In the genomic region with DNA sequence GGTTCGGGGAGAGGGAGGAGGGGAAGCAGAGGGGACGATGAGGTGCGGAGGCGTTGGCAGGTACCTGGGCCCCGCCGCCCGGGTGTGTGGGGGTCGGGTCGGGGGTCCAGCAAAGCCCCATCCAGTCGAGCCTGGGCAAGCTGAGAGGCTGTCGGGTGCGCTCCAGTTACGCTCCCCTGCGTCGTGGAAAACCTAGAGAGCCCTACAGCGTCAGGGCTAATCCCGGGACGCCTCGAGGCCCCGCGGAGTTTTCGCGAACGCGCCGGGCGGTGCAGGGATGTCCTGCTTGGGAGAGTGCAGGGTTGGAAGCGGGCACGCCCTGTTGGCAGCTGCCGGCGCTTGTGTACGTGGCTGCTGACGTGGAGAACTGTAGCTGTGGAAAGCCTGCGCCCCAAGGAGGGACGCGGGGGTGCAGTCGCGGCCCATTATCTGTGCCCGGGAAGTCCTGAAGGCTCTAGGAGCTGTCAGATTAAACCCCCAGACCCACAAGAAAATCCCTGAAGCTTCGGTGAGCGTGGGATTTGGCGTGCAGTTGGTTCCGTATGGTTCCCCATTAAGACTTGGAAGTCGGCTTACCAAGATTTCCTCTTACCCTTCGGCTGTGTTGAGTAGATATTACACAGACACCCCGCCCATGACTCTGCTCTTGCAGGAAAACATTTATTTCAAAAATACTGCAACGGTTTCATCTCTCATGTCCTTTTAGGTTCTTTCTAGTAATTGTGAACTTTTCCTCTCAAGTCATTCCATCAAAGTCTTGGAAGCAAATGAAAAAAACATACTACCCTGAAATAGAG, we compare ENCODE assay signal across 1 cellular context.
TF ChIP-seq lines count a peak whose summit lies in the region.

No MANE protein-coding gene starts in this region.

TF ChIP-seq in HEK293, 187 proteins besides CTCF, POLR2A, EP300 and RAD21 (continued from another document and continues in another):
- TF ChIP-seq, protein P1, sequence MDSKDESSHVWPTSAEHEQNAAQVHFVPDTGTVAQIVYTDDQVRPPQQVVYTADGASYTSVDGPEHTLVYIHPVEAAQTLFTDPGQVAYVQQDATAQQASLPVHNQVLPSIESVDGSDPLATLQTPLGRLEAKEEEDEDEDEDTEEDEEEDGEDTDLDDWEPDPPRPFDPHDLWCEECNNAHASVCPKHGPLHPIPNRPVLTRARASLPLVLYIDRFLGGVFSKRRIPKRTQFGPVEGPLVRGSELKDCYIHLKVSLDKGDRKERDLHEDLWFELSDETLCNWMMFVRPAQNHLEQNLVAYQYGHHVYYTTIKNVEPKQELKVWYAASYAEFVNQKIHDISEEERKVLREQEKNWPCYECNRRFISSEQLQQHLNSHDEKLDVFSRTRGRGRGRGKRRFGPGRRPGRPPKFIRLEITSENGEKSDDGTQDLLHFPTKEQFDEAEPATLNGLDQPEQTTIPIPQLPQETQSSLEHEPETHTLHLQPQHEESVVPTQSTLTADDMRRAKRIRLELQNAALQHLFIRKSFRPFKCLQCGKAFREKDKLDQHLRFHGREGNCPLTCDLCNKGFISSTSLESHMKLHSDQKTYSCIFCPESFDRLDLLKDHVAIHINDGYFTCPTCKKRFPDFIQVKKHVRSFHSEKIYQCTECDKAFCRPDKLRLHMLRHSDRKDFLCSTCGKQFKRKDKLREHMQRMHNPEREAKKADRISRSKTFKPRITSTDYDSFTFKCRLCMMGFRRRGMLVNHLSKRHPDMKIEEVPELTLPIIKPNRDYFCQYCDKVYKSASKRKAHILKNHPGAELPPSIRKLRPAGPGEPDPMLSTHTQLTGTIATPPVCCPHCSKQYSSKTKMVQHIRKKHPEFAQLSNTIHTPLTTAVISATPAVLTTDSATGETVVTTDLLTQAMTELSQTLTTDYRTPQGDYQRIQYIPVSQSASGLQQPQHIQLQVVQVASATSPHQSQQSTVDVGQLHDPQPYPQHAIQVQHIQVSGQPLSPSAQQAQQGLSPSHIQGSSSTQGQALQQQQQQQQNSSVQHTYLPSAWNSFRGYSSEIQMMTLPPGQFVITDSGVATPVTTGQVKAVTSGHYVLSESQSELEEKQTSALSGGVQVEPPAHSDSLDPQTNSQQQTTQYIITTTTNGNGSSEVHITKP (tag by site-specific recombination; IDR thresholded peaks at IDR 0.05), result peak; percentile 64
- TF ChIP-seq KLF9 (tag by site-specific recombination; IDR thresholded peaks at IDR 0.05; ENCODE audit: low read depth), result peak; percentile 73
- TF ChIP-seq ZBTB1 (tag by site-specific recombination; IDR thresholded peaks at IDR 0.05), result no peak
- no peak for TF ChIP-seq ZNF830 (tag by site-specific recombination; IDR thresholded peaks at IDR 0.05; ENCODE audit: low read depth)
- TF ChIP-seq ZNF174 (tag by site-specific recombination; IDR thresholded peaks at IDR 0.05), result no peak
- no peak for TF ChIP-seq ZNF202 (tag by site-specific recombination; IDR thresholded peaks at IDR 0.05; ENCODE audit: borderline replicate concordance)
- TF ChIP-seq, protein P2, sequence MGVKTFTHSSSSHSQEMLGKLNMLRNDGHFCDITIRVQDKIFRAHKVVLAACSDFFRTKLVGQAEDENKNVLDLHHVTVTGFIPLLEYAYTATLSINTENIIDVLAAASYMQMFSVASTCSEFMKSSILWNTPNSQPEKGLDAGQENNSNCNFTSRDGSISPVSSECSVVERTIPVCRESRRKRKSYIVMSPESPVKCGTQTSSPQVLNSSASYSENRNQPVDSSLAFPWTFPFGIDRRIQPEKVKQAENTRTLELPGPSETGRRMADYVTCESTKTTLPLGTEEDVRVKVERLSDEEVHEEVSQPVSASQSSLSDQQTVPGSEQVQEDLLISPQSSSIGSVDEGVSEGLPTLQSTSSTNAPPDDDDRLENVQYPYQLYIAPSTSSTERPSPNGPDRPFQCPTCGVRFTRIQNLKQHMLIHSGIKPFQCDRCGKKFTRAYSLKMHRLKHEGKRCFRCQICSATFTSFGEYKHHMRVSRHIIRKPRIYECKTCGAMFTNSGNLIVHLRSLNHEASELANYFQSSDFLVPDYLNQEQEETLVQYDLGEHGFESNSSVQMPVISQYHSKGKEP (tag by site-specific recombination; IDR thresholded peaks at IDR 0.05), result no peak
- no peak for TF ChIP-seq ZNF776 (tag by site-specific recombination; IDR thresholded peaks at IDR 0.05; ENCODE audit: borderline replicate concordance)
- TF ChIP-seq RBAK (tag by site-specific recombination; IDR thresholded peaks at IDR 0.05), result no peak
- peak; percentile 17; the same call in 1 of the 2 replicates for TF ChIP-seq ZNF391 (tag by site-specific recombination; IDR thresholded peaks at IDR 0.05; ENCODE audit: borderline replicate concordance, low read depth)
- no peak for TF ChIP-seq ZNF514 (tag by site-specific recombination; IDR thresholded peaks at IDR 0.05)
- TF ChIP-seq, protein P3, sequence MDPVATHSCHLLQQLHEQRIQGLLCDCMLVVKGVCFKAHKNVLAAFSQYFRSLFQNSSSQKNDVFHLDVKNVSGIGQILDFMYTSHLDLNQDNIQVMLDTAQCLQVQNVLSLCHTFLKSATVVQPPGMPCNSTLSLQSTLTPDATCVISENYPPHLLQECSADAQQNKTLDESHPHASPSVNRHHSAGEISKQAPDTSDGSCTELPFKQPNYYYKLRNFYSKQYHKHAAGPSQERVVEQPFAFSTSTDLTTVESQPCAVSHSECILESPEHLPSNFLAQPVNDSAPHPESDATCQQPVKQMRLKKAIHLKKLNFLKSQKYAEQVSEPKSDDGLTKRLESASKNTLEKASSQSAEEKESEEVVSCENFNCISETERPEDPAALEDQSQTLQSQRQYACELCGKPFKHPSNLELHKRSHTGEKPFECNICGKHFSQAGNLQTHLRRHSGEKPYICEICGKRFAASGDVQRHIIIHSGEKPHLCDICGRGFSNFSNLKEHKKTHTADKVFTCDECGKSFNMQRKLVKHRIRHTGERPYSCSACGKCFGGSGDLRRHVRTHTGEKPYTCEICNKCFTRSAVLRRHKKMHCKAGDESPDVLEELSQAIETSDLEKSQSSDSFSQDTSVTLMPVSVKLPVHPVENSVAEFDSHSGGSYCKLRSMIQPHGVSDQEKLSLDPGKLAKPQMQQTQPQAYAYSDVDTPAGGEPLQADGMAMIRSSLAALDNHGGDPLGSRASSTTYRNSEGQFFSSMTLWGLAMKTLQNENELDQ (tag by site-specific recombination; IDR thresholded peaks at IDR 0.05; ENCODE audit: low read depth), result no peak
- no peak for TF ChIP-seq ZNF473 (tag by site-specific recombination; IDR thresholded peaks at IDR 0.05)
- no peak for TF ChIP-seq ZNF585B (tag by site-specific recombination; IDR thresholded peaks at IDR 0.05)
- no peak for TF ChIP-seq ZNF610 (tag by site-specific recombination; IDR thresholded peaks at IDR 0.05; ENCODE audit: borderline replicate concordance)
- TF ChIP-seq ZXDB (tag by site-specific recombination; IDR thresholded peaks at IDR 0.05), result peak; percentile 82
- no peak for TF ChIP-seq ZNF16 (tag by site-specific recombination; IDR thresholded peaks at IDR 0.05; ENCODE audit: low read depth)
- no peak for TF ChIP-seq ZSCAN30 (tag by site-specific recombination; IDR thresholded peaks at IDR 0.05)
- no peak for TF ChIP-seq GLI2 (tag by site-specific recombination; IDR thresholded peaks at IDR 0.05; ENCODE audit: borderline replicate concordance, low read depth)
- TF ChIP-seq, protein P4, sequence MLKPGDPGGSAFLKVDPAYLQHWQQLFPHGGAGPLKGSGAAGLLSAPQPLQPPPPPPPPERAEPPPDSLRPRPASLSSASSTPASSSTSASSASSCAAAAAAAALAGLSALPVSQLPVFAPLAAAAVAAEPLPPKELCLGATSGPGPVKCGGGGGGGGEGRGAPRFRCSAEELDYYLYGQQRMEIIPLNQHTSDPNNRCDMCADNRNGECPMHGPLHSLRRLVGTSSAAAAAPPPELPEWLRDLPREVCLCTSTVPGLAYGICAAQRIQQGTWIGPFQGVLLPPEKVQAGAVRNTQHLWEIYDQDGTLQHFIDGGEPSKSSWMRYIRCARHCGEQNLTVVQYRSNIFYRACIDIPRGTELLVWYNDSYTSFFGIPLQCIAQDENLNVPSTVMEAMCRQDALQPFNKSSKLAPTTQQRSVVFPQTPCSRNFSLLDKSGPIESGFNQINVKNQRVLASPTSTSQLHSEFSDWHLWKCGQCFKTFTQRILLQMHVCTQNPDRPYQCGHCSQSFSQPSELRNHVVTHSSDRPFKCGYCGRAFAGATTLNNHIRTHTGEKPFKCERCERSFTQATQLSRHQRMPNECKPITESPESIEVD (tag by site-specific recombination; IDR thresholded peaks at IDR 0.05), result no peak
- TF ChIP-seq, protein P5, sequence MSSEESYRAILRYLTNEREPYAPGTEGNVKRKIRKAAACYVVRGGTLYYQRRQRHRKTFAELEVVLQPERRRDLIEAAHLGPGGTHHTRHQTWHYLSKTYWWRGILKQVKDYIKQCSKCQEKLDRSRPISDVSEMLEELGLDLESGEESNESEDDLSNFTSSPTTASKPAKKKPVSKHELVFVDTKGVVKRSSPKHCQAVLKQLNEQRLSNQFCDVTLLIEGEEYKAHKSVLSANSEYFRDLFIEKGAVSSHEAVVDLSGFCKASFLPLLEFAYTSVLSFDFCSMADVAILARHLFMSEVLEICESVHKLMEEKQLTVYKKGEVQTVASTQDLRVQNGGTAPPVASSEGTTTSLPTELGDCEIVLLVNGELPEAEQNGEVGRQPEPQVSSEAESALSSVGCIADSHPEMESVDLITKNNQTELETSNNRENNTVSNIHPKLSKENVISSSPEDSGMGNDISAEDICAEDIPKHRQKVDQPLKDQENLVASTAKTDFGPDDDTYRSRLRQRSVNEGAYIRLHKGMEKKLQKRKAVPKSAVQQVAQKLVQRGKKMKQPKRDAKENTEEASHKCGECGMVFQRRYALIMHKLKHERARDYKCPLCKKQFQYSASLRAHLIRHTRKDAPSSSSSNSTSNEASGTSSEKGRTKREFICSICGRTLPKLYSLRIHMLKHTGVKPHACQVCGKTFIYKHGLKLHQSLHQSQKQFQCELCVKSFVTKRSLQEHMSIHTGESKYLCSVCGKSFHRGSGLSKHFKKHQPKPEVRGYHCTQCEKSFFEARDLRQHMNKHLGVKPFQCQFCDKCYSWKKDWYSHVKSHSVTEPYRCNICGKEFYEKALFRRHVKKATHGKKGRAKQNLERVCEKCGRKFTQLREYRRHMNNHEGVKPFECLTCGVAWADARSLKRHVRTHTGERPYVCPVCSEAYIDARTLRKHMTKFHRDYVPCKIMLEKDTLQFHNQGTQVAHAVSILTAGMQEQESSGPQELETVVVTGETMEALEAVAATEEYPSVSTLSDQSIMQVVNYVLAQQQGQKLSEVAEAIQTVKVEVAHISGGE (tag by site-specific recombination; conservative IDR thresholded peaks at IDR 0.05; ENCODE audit: low read depth), result no peak
- no peak for TF ChIP-seq ZNF274 (IDR thresholded peaks at IDR 0.05; ENCODE audit: low read length)
- no peak for TF ChIP-seq ZNF274 (tag by site-specific recombination; IDR thresholded peaks at IDR 0.05; ENCODE audit: borderline replicate concordance)
- TF ChIP-seq HOXD13 (CRISPR knock-in tag; IDR thresholded peaks at IDR 0.05; ENCODE audit: borderline replicate concordance), result no peak
- no peak for TF ChIP-seq ZNF239 (tag by site-specific recombination; IDR thresholded peaks at IDR 0.05)
- TF ChIP-seq SCRT2 (tag by site-specific recombination; IDR thresholded peaks at IDR 0.05), result peak; percentile 32; the same call in 1 of the 2 replicates
- TF ChIP-seq, protein P6, sequence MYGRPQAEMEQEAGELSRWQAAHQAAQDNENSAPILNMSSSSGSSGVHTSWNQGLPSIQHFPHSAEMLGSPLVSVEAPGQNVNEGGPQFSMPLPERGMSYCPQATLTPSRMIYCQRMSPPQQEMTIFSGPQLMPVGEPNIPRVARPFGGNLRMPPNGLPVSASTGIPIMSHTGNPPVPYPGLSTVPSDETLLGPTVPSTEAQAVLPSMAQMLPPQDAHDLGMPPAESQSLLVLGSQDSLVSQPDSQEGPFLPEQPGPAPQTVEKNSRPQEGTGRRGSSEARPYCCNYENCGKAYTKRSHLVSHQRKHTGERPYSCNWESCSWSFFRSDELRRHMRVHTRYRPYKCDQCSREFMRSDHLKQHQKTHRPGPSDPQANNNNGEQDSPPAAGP (tag by site-specific recombination; IDR thresholded peaks at IDR 0.05), result peak; percentile 94
- no peak for TF ChIP-seq ZSCAN23 (tag by site-specific recombination; IDR thresholded peaks at IDR 0.05)
- no peak for TF ChIP-seq ZNF350 (tag by site-specific recombination; IDR thresholded peaks at IDR 0.05)
- no peak for TF ChIP-seq ZNF510 (tag by site-specific recombination; IDR thresholded peaks at IDR 0.05; ENCODE audit: insufficient replicate concordance)
- no peak for TF ChIP-seq ZSCAN16 (tag by site-specific recombination; IDR thresholded peaks at IDR 0.05)
- 0 out of 2 replicates have a peak, but pooled peaks have one; percentile 16 for TF ChIP-seq YY2 (tag by site-specific recombination; IDR thresholded peaks at IDR 0.05)
- TF ChIP-seq, protein P7, sequence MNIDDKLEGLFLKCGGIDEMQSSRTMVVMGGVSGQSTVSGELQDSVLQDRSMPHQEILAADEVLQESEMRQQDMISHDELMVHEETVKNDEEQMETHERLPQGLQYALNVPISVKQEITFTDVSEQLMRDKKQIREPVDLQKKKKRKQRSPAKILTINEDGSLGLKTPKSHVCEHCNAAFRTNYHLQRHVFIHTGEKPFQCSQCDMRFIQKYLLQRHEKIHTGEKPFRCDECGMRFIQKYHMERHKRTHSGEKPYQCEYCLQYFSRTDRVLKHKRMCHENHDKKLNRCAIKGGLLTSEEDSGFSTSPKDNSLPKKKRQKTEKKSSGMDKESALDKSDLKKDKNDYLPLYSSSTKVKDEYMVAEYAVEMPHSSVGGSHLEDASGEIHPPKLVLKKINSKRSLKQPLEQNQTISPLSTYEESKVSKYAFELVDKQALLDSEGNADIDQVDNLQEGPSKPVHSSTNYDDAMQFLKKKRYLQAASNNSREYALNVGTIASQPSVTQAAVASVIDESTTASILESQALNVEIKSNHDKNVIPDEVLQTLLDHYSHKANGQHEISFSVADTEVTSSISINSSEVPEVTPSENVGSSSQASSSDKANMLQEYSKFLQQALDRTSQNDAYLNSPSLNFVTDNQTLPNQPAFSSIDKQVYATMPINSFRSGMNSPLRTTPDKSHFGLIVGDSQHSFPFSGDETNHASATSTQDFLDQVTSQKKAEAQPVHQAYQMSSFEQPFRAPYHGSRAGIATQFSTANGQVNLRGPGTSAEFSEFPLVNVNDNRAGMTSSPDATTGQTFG (tag by site-specific recombination; IDR thresholded peaks at IDR 0.05; ENCODE audit: borderline replicate concordance), result no peak
- TF ChIP-seq ZBTB17 (tag by site-specific recombination; IDR thresholded peaks at IDR 0.05), result peak; percentile 29; the same call in 1 of the 2 replicates
- TF ChIP-seq ZNF549 (tag by site-specific recombination; IDR thresholded peaks at IDR 0.05), result no peak
- TF ChIP-seq, protein P8, sequence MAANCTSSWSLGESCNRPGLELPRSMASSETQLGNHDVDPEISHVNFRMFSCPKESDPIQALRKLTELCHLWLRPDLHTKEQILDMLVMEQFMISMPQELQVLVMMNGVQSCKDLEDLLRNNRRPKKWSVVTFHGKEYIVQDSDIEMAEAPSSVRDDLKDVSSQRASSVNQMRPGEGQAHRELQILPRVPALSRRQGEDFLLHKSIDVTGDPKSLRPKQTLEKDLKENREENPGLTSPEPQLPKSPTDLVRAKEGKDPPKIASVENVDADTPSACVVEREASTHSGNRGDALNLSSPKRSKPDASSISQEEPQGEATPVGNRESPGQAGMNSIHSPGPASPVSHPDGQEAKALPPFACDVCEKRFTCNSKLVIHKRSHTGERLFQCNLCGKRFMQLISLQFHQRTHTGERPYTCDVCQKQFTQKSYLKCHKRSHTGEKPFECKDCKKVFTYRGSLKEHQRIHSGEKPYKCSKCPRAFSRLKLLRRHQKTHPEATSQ (tag by site-specific recombination; IDR thresholded peaks at IDR 0.05), result no peak
- peak; percentile 76 for TF ChIP-seq ZNF2 (tag by site-specific recombination; IDR thresholded peaks at IDR 0.05)
